Comparison of ENCODE assay signal across 32 cellular contexts in the genomic region with DNA sequence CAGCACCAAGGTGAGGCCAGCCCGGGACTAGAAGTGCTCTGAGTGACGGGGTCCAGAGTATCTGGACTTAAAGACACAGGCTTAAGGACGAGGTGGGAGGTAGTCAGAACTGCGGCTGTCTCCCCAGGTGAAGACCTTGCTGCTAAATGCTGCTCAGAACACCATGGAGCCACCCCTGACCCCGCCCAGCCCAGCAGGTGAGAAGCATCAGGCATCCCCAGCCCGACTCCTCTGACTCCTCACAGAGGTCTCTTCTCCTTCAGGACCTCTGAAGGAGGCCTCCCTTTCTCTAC. TPM values are rescaled to one million over a fixed set of nuclear protein-coding genes. Genes with fewer than 3 reads are reported as not detected.
DNase-seq lines count a peak whose midpoint lies in the region; ATAC-seq and TF ChIP-seq lines count a peak whose summit lies in the region.
"Had no signal": no experiment of that assay in that cellular context is flagged by ENCODE, and none has a peak within 500 bp of the region (broad histone marks: within the 10 kb centered on the region; RNA-seq: fewer than 3 reads in every experiment).

No MANE protein-coding gene starts in this region.

- CTCF ChIA-PET in PC-9 (lab: Charles Lee): interaction anchor here (0.5 to 1.0 kb wide), 3 partner anchors 10 to 232 kb away, joined by 3 to 4 read pairs (median 3); no protein-coding TSS in a partner anchor

- TF ChIP-seq CTCF in PC-9 (conservative IDR thresholded peaks at IDR 0.05) (no peak), type B pancreatic cell (conservative IDR thresholded peaks at IDR 0.05) (no peak), gastrocnemius medialis (IDR thresholded peaks at IDR 0.05 in 4 of 5, conservative IDR thresholded peaks at IDR 0.05 in 1 of 5) (no peak)

- BruUV-seq in PC-9 (replicated peaks; lab: Mats Ljungman, UMichigan): no TSS peak

- no peak overlapping the region for H3K23ac ChIP-seq in mesenchymal stem cell (ENCODE audit: low read length in 2 of 2)

- H3K9me3 ChIP-seq in PC-9 (ENCODE audit: insufficient read depth, low read depth) (no peaks in the 10 kb centered on the region), mesenchymal stem cell (ENCODE audit: control insufficient read depth, low read length) (no peaks in the 10 kb centered on the region), gastrocnemius medialis (no peaks in the 10 kb centered on the region)
- H3K9me3 ChIP-seq: BLaER1, breast epithelium, left ventricle myocardium inferior, ovary, upper lobe of left lung had no signal

- POLR2A ChIA-PET in activated naive CD8-positive, alpha-beta T cell treated with anti-CD3 and anti-CD28 coated beads, Interleukin-2, amount 10 ng/mL, durations not matched to agents 7 days and 5 days (lab: Charles Lee): no interaction called here
- POLR2A ChIA-PET in PC-9 (lab: Charles Lee; ENCODE audit: unreplicated experiment): interaction anchor here (0.5 kb wide), 1 partner anchor 791 kb away, joined by 4 read pairs; no protein-coding TSS in a partner anchor

- peaks cover 17% of the 10 kb centered on the region for H3K4me1 ChIP-seq in PC-9 (replicated peaks; ENCODE audit: insufficient read depth)
- H3K4me1 ChIP-seq in mesenchymal stem cell (ENCODE audit: control insufficient read depth, insufficient read depth, low read depth, low read length): peaks cover 56% of the 10 kb centered on the region
- H3K4me1 ChIP-seq in gastrocnemius medialis: peaks cover 10 to 14% of the 10 kb centered on the region in 2 donors

- DNase-seq in activated naive CD8-positive, alpha-beta T cell treated with anti-CD3 and anti-CD28 coated beads, Interleukin-2, amount 10 ng/mL, durations not matched to agents 7 days and 5 days: no peak
- DNase-seq in activated naive CD8-positive, alpha-beta T cell treated with anti-CD3 and anti-CD28 coated beads for 36 hours: no peak
- DNase-seq in PC-9: no peak
- no peak for DNase-seq in mesenchymal stem cell
- DNase-seq in type B pancreatic cell (ENCODE audit: extremely low spot score, unreplicated experiment): no peak
- no peak for DNase-seq in pons (ENCODE audit: low spot score)
- DNase-seq in gastrocnemius medialis: no peak
- DNase-seq: activated CD4-positive, alpha-beta T cell treated with anti-CD3 and anti-CD28 coated beads, Interleukin-2, amount 50 U/mL, for 1 hour; activated gamma-delta T cell; amygdala; effector memory CD8-positive, alpha-beta T cell; foreskin melanocyte; hippocampal formation; immature natural killer cell; left ventricle myocardium inferior; NCI-H1105 treated with DMSO at 0.1 percent for 48 hours; NCI-H2029; NCI-H2227 treated with DMSO at 0.1 percent for 48 hours; SHP77; stimulated activated CD4-positive, alpha-beta T cell treated with anti-CD3 and anti-CD28 coated beads, Interleukin-12 subunit alpha, Interleukin-12 subunit beta, amount 100 ng/mL, for 4 hours; stimulated activated CD4-positive, alpha-beta T cell treated with anti-CD3 and anti-CD28 coated beads, Interleukin-4, amount 100 ng/mL, for 24 hours; upper lobe of left lung had no signal

- H2AK5ac ChIP-seq in mesenchymal stem cell (ENCODE audit: low read length, severe bottlenecking): peak overlapping the region; percentile 67

- ATAC-seq in activated naive CD8-positive, alpha-beta T cell treated with anti-CD3 and anti-CD28 coated beads, Interleukin-2, amount 10 ng/mL, durations not matched to agents 7 days and 5 days (ENCODE audit: low read depth): no peak
- ATAC-seq in GM21825 (IDR thresholded peaks at IDR 0.05; ENCODE audit: unreplicated experiment) (no peak), gastrocnemius medialis (no peak)
- ATAC-seq: effector memory CD8-positive, alpha-beta T cell; right cardiac atrium had no signal

- H3K79me2 ChIP-seq in PC-9 (ENCODE audit: low read depth): peaks cover 2% of the 10 kb centered on the region; the same call in 1 of the 2 replicates

- H3K27me3 Mint-ChIP-seq in activated naive CD8-positive, alpha-beta T cell treated with anti-CD3 and anti-CD28 coated beads, Interleukin-2, amount 10 ng/mL, durations not matched to agents 7 days and 5 days: no peaks in the 10 kb centered on the region
- H3K27me3 Mint-ChIP-seq in activated naive CD8-positive, alpha-beta T cell treated with anti-CD3 and anti-CD28 coated beads for 36 hours: peaks cover 3% of the 10 kb centered on the region
- H3K27me3 Mint-ChIP-seq in type B pancreatic cell: peaks cover 8% of the 10 kb centered on the region
- H3K27me3 Mint-ChIP-seq: stimulated activated naive CD8-positive, alpha-beta T cell treated with anti-CD3 and anti-CD28 coated beads, Interleukin-15, Interleukin-2, amounts not matched to agents 100 ng/mL and 50 ng/mL, for 24 hours had no signal

- H3K79me1 ChIP-seq in mesenchymal stem cell (replicated peaks; ENCODE audit: low read length, poor library complexity, severe bottlenecking): peaks cover 19% of the 10 kb centered on the region

- H3K4me1 Mint-ChIP-seq in activated naive CD8-positive, alpha-beta T cell treated with anti-CD3 and anti-CD28 coated beads, Interleukin-2, amount 10 ng/mL, durations not matched to agents 7 days and 5 days: peaks cover 18% of the 10 kb centered on the region
- peaks cover 47% of the 10 kb centered on the region for H3K4me1 Mint-ChIP-seq in activated naive CD8-positive, alpha-beta T cell treated with anti-CD3 and anti-CD28 coated beads for 36 hours
- peaks cover 7% of the 10 kb centered on the region for H3K4me1 Mint-ChIP-seq in type B pancreatic cell (ENCODE audit: unreplicated experiment)

- peak overlapping the region; percentile 25 for H3K27ac Mint-ChIP-seq in activated naive CD8-positive, alpha-beta T cell treated with anti-CD3 and anti-CD28 coated beads, Interleukin-2, amount 10 ng/mL, durations not matched to agents 7 days and 5 days
- H3K27ac Mint-ChIP-seq in activated naive CD8-positive, alpha-beta T cell treated with anti-CD3 and anti-CD28 coated beads for 36 hours: no peak overlapping the region
- H3K27ac Mint-ChIP-seq in type B pancreatic cell: no peak overlapping the region
- H3K27ac Mint-ChIP-seq: nephron had no signal

- H2AFZ ChIP-seq in PC-9 (no peak overlapping the region), mesenchymal stem cell (ENCODE audit: low read depth, low read length) (no peak overlapping the region)

- in situ Hi-C loops in gastrocnemius medialis (cut with MboI; ENCODE audit: low sequenced_read_pairs in 4 of 4): no loop called here

- H3K36me3 Mint-ChIP-seq in activated naive CD8-positive, alpha-beta T cell treated with anti-CD3 and anti-CD28 coated beads, Interleukin-2, amount 10 ng/mL, durations not matched to agents 7 days and 5 days: peaks cover 4% of the 10 kb centered on the region
- H3K36me3 Mint-ChIP-seq in activated naive CD8-positive, alpha-beta T cell treated with anti-CD3 and anti-CD28 coated beads for 36 hours: peaks cover 46% of the 10 kb centered on the region
- no peaks in the 10 kb centered on the region for H3K36me3 Mint-ChIP-seq in type B pancreatic cell
- H3K36me3 Mint-ChIP-seq: immature natural killer cell had no signal

- intact Hi-C loops in PC-9 (cut with micrococcal nuclease; ENCODE audit: unreplicated experiment) (no loop called here), gastrocnemius medialis (cut with DNase I; ENCODE audit: low total_unique reads) (no loop called here)

- H3K4me2 ChIP-seq in PC-9 (peak overlapping the region; percentile 53), mesenchymal stem cell (ENCODE audit: low read length, poor library complexity, severe bottlenecking) (no peak overlapping the region)
- H3K4me2 ChIP-seq: BLaER1 had no signal

- H3K9me3 Mint-ChIP-seq in activated naive CD8-positive, alpha-beta T cell treated with anti-CD3 and anti-CD28 coated beads, Interleukin-2, amount 10 ng/mL, durations not matched to agents 7 days and 5 days: no peaks in the 10 kb centered on the region
- H3K9me3 Mint-ChIP-seq in activated naive CD8-positive, alpha-beta T cell treated with anti-CD3 and anti-CD28 coated beads for 36 hours: no peaks in the 10 kb centered on the region
- H3K9me3 Mint-ChIP-seq in type B pancreatic cell: no peaks in the 10 kb centered on the region
- H3K9me3 Mint-ChIP-seq: effector memory CD8-positive, alpha-beta T cell; immature natural killer cell; nephron; stimulated activated naive CD8-positive, alpha-beta T cell treated with anti-CD3 and anti-CD28 coated beads, Interleukin-15, Interleukin-2, amounts not matched to agents 100 ng/mL and 50 ng/mL, for 24 hours had no signal

- no peak overlapping the region for H3K4me3 ChIP-seq in PC-9
- no peak overlapping the region for H3K4me3 ChIP-seq in mesenchymal stem cell (ENCODE audit: insufficient read depth in 1 of 2, low read depth in 1 of 2, low read length in 2 of 2)
- H3K4me3 ChIP-seq in gastrocnemius medialis: no peak overlapping the region
- H3K4me3 ChIP-seq: BLaER1, breast epithelium, coronary artery, left ventricle myocardium inferior, ovary, upper lobe of left lung had no signal

- H3K14ac ChIP-seq in mesenchymal stem cell (ENCODE audit: low read length in 2 of 2): no peak overlapping the region

- no peak overlapping the region for H2BK5ac ChIP-seq in mesenchymal stem cell (ENCODE audit: low read depth, low read length, poor library complexity, severe bottlenecking)

- H2BK12ac ChIP-seq in mesenchymal stem cell (ENCODE audit: low read length in 2 of 2): peak overlapping the region in 1 of 2 experiments; percentile 60

- no peak overlapping the region for H2BK120ac ChIP-seq in mesenchymal stem cell (ENCODE audit: low read depth, low read length)

- H3K27ac ChIP-seq in PC-9 (no peak overlapping the region), mesenchymal stem cell (ENCODE audit: low read length, poor library complexity, severe bottlenecking) (peak overlapping the region; percentile 50), gastrocnemius medialis (no peak overlapping the region)
- H3K27ac ChIP-seq: BLaER1, breast epithelium, coronary artery, left ventricle myocardium inferior, ovary, upper lobe of left lung had no signal

- no peaks in the 10 kb centered on the region for H3K9me2 ChIP-seq in PC-9 (ENCODE audit: insufficient read depth)

- H4K8ac ChIP-seq in mesenchymal stem cell (ENCODE audit: low read length): no peak overlapping the region

- no peak overlapping the region for H2BK15ac ChIP-seq in mesenchymal stem cell (ENCODE audit: low read depth, poor library complexity, severe bottlenecking)

- WGBS in mesenchymal stem cell: 87% methylated on average over 6 of the region's 6 CpGs

- no peak overlapping the region for H3K4me3 Mint-ChIP-seq in activated naive CD8-positive, alpha-beta T cell treated with anti-CD3 and anti-CD28 coated beads, Interleukin-2, amount 10 ng/mL, durations not matched to agents 7 days and 5 days
- no peak overlapping the region for H3K4me3 Mint-ChIP-seq in activated naive CD8-positive, alpha-beta T cell treated with anti-CD3 and anti-CD28 coated beads for 36 hours
- peak overlapping the region; percentile 28 for H3K4me3 Mint-ChIP-seq in type B pancreatic cell
- H3K4me3 Mint-ChIP-seq: nephron had no signal

- H3K36me3 ChIP-seq in PC-9 (ENCODE audit: low read depth): no peaks in the 10 kb centered on the region
- H3K36me3 ChIP-seq in mesenchymal stem cell (ENCODE audit: control insufficient read depth in 1 of 2, insufficient read depth in 2 of 2, low read depth in 1 of 2, low read length in 2 of 2): peaks cover 31 to 71% of the 10 kb centered on the region in 2 experiments
- peaks cover 0 to 33% of the 10 kb centered on the region in 2 donors for H3K36me3 ChIP-seq in gastrocnemius medialis
- H3K36me3 ChIP-seq: breast epithelium, ovary had no signal

- peaks cover 4% of the 10 kb centered on the region; the same call in 1 of the 2 replicates for H3F3A ChIP-seq in PC-9 (ENCODE audit: insufficient read depth, low read depth)

- H3K27me3 ChIP-seq in PC-9 (ENCODE audit: insufficient read depth, low read depth): no peaks in the 10 kb centered on the region
- peaks cover 10 to 11% of the 10 kb centered on the region in 2 experiments for H3K27me3 ChIP-seq in mesenchymal stem cell (ENCODE audit: control insufficient read depth in 1 of 2, insufficient read depth in 1 of 2, low read length in 2 of 2)
- no peaks in the 10 kb centered on the region for H3K27me3 ChIP-seq in gastrocnemius medialis
- H3K27me3 ChIP-seq: BLaER1, breast epithelium, ovary, upper lobe of left lung had no signal

- H4K91ac ChIP-seq in mesenchymal stem cell (ENCODE audit: low read length): no peak overlapping the region

- no peak overlapping the region for H3K4ac ChIP-seq in mesenchymal stem cell (ENCODE audit: low read depth in 1 of 2, low read length in 2 of 2)

- H3K9ac ChIP-seq in mesenchymal stem cell (ENCODE audit: low read length): no peak overlapping the region
- H3K9ac ChIP-seq: BLaER1 had no signal

- no peak overlapping the region for H3K18ac ChIP-seq in mesenchymal stem cell (ENCODE audit: low read depth in 1 of 2, low read length in 2 of 2)

- no peak for TF ChIP-seq POLR2A in gastrocnemius medialis (IDR thresholded peaks at IDR 0.05)

- H4K20me1 ChIP-seq in PC-9 (ENCODE audit: insufficient read depth): no peaks in the 10 kb centered on the region

RNA-seq across cellular contexts. Expression of a gene that starts 5.8 kb away (rescaled TPM):
- total RNA-seq in activated naive CD8-positive, alpha-beta T cell treated with anti-CD3 and anti-CD28 coated beads, Interleukin-2, amount 10 ng/mL, durations not matched to agents 7 days and 5 days: 100 to 1,000 TPM; 103 to 104 TPM
- 100 to 1,000 TPM; 247 to 263 TPM for total RNA-seq in activated naive CD8-positive, alpha-beta T cell treated with anti-CD3 and anti-CD28 coated beads for 36 hours
- 26.3 and 30.8 TPM in 2 replicates for total RNA-seq in PC-9 (2021)
- polyA plus RNA-seq in mesenchymal stem cell (2013, experiment 1 of 2): 11.8 TPM
- polyA plus RNA-seq in mesenchymal stem cell (2013, experiment 2 of 2): 11.2 TPM
- 29.7 and 47.1 TPM in 2 replicates for total RNA-seq in type B pancreatic cell (ENCODE audit: low replicate concordance)
- total RNA-seq in gastrocnemius medialis: 10 to 100 TPM in 3 of 4 donors, 1 to 10 TPM in 1; 8.6 to 17.3 (median 12.8) TPM

RNA-seq across cellular contexts. Expression of a gene that starts 17.3 kb away (rescaled TPM):
- total RNA-seq in activated naive CD8-positive, alpha-beta T cell treated with anti-CD3 and anti-CD28 coated beads, Interleukin-2, amount 10 ng/mL, durations not matched to agents 7 days and 5 days: 1 to 10 TPM; 3.6 to 4.3 TPM
- total RNA-seq in activated naive CD8-positive, alpha-beta T cell treated with anti-CD3 and anti-CD28 coated beads for 36 hours: 1 to 10 TPM; 5.2 to 7.6 TPM
- total RNA-seq in PC-9 (2021) (1.6 and 2.3 TPM in 2 replicates), type B pancreatic cell (ENCODE audit: low replicate concordance) (7.8 and 9.3 TPM in 2 replicates), gastrocnemius medialis (1 to 10 TPM in 1 of 4 donors, under 1 TPM in 1, not detected in 2; 0.35 to 2.6 TPM)
- polyA plus RNA-seq in mesenchymal stem cell (2013, experiment 1 of 2): 2.6 TPM
- 2.2 TPM for polyA plus RNA-seq in mesenchymal stem cell (2013, experiment 2 of 2)
- total RNA-seq: M059J had no signal

RNA-seq across cellular contexts. Expression of a gene that starts 19.4 kb away (rescaled TPM):
- total RNA-seq in activated naive CD8-positive, alpha-beta T cell treated with anti-CD3 and anti-CD28 coated beads, Interleukin-2, amount 10 ng/mL, durations not matched to agents 7 days and 5 days: 10 to 100 TPM; 11.7 to 16.3 TPM
- 10 to 100 TPM; 11.7 to 13.0 TPM for total RNA-seq in activated naive CD8-positive, alpha-beta T cell treated with anti-CD3 and anti-CD28 coated beads for 36 hours
- 6.2 and 12.7 TPM in 2 replicates for total RNA-seq in PC-9 (2021)
- polyA plus RNA-seq in mesenchymal stem cell (2013, experiment 1 of 2): 7.3 TPM
- polyA plus RNA-seq in mesenchymal stem cell (2013, experiment 2 of 2): 7.5 TPM
- total RNA-seq in type B pancreatic cell (ENCODE audit: low replicate concordance): 14.8 and 19.0 TPM in 2 replicates
- 10 to 100 TPM; 14.2 to 34.8 (median 21.0) TPM for total RNA-seq in gastrocnemius medialis

RNA-seq across cellular contexts. Expression of a gene that starts 31.1 kb away (rescaled TPM):
- total RNA-seq in activated naive CD8-positive, alpha-beta T cell treated with anti-CD3 and anti-CD28 coated beads, Interleukin-2, amount 10 ng/mL, durations not matched to agents 7 days and 5 days: 10 to 100 TPM; 68.6 to 70.3 TPM
- 10 to 100 TPM; 66.3 to 73.8 TPM for total RNA-seq in activated naive CD8-positive, alpha-beta T cell treated with anti-CD3 and anti-CD28 coated beads for 36 hours
- total RNA-seq in PC-9 (2021) (46.2 and 57.7 TPM in 2 replicates), type B pancreatic cell (ENCODE audit: low replicate concordance) (44.5 and 86.1 TPM in 2 replicates), gastrocnemius medialis (10 to 100 TPM; 51.6 to 83.1 (median 70.2) TPM)
- 77.8 TPM for polyA plus RNA-seq in mesenchymal stem cell (2013, experiment 1 of 2)
- 80.7 TPM for polyA plus RNA-seq in mesenchymal stem cell (2013, experiment 2 of 2)

RNA-seq across cellular contexts. Expression of a gene that starts 50.1 kb away (rescaled TPM):
- under 1 TPM; 0.28 to 0.54 TPM for total RNA-seq in activated naive CD8-positive, alpha-beta T cell treated with anti-CD3 and anti-CD28 coated beads, Interleukin-2, amount 10 ng/mL, durations not matched to agents 7 days and 5 days
- total RNA-seq in activated naive CD8-positive, alpha-beta T cell treated with anti-CD3 and anti-CD28 coated beads for 36 hours: under 1 TPM; 0.49 to 0.62 TPM
- total RNA-seq in PC-9 (2021): 1.0 and 1.4 TPM in 2 replicates
- not detected for polyA plus RNA-seq in mesenchymal stem cell (2013, experiment 1 of 2)
- polyA plus RNA-seq in mesenchymal stem cell (2013, experiment 2 of 2): 0.03 TPM
- 0.75 and 2.3 TPM in 2 replicates for total RNA-seq in type B pancreatic cell (ENCODE audit: low replicate concordance)
- total RNA-seq in gastrocnemius medialis: not detected
- total RNA-seq: Daoy, left ventricle myocardium inferior, M059J, right cardiac atrium had no signal
